ENCODE assay signal across 13 cellular contexts in the genomic region with DNA sequence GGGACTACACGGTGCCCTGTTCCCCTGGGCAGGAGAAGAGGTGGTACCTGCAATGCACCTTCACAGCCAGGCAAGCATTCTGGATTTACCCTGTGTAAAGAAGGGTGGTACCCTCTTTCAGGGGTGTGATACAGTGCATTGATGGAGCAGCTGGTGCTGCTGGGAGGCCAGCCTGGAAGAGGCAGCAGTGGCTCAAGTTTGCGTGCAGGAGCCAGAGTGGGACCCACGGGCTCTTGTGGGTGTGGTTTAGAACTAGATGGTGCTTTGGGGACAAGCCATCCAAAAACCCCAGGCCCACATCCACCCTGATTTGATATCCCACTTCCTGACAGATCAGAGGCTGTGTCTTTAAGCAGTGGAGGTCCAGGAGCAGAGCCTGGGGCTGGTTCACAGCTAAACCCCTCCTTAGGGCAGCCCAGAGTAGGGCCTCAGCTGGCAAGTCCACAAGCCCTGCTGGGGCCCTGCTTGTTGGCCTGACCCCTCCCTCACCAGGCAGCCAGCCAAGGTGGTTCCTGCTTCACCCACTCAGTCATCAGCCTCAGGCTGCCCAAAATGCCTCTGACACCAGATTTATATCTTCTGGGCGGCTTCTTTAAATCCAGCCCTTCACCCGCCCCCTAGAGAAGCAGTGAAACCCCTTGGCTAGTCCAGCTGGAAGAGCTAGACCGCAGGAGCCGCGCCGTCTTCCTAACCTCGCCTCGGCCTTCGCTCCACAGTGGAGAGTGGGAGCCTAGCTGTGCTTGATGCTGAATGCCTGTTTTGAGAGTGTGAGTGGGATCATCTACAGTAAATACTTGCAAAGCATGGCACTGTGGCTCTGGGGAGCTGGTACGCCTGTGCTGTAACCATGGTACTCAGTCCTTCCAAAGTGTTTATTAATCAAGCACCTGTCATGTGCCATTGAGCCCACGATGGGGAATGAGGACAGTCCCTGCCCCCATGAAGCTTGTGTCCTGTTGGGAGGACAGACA. TPM values are rescaled to one million over a fixed set of nuclear protein-coding genes. Genes with fewer than 3 reads are reported as not detected.
A peak's percentile ranks its signal among the peaks of the same experiment; 100 is the strongest.
DNase-seq lines count a peak whose midpoint lies in the region; ATAC-seq, FAIRE-seq and TF ChIP-seq lines count a peak whose summit lies in the region.
"Had no signal": no experiment of that assay in that cellular context is flagged by ENCODE, and none has a peak within 500 bp of the region (broad histone marks: within the 10 kb centered on the region; RNA-seq: fewer than 3 reads in every experiment).

No MANE protein-coding gene starts in this region.

- ATAC-seq in A549 (peak in 1 of 2 experiments; percentile 7; a peak in 2 of 6 replicates), HG03520 (IDR thresholded peaks at IDR 0.05; ENCODE audit: unreplicated experiment) (no peak), GM18519 (IDR thresholded peaks at IDR 0.05; ENCODE audit: low FRiP score, unreplicated experiment) (no peak)
- no peak for ATAC-seq in activated CD4-positive, CD25-positive, alpha-beta regulatory T cell treated with anti-CD3 and anti-CD28 coated beads, Interleukin-2, amount 50 U/mL, for 24 hours

- H3K9me3 ChIP-seq in A549 = no peaks in the 10 kb centered on the region

- 78% methylated on average over 13 of the region's 14 CpGs for WGBS in A549 (ENCODE audit: missing lambda C conversion rate)

- CTCF ChIA-PET in A549 (lab: Yijun Ruan, JAX) = interaction anchor here (0.6 to 1.0 kb wide), 4 partner anchors 29 to 1312 kb away, joined by 3 read pairs; no protein-coding TSS in a partner anchor
- CTCF ChIA-PET in RWPE1 (lab: Yijun Ruan, JAX) = interaction anchor here (0.6 kb wide), 2 partner anchors 16 to 43 kb away, joined by 3 to 4 read pairs; no protein-coding TSS in a partner anchor

- DNase-seq in A549 (ENCODE audit: low read depth in 1 of 2, low spot score in 1 of 2) = no peak
- peak; percentile 63 for DNase-seq in GM03348 (ENCODE audit: low spot score)
- DNase-seq in RWPE1 (ENCODE audit: low spot score) = peak; percentile 20
- DNase-seq in fibroblast of villous mesenchyme (ENCODE audit: low read depth) = peak; percentile 93
- DNase-seq in cerebellar nuclear complex (lab: John Stamatoyannopoulos, UW) = no peak
- DNase-seq: activated gamma-delta T cell; CD4-positive, alpha-beta memory T cell; effector memory CD4-positive, alpha-beta T cell; stimulated activated CD4-positive, alpha-beta T cell treated with anti-CD3 and anti-CD28 coated beads, Interleukin-2, amount 100 ng/mL, for 24 hours had no signal

- H3K4me1 ChIP-seq in A549 = peaks cover 7% of the 10 kb centered on the region; the same call in 1 of the 3 replicates

- no peak for FAIRE-seq in A549 (lab: Jason Lieb, UNC)
- FAIRE-seq: GM12891 had no signal

- TF ChIP-seq CTCF in A549 (IDR thresholded peaks at IDR 0.05) (no peak), RWPE1 (conservative IDR thresholded peaks at IDR 0.05; ENCODE audit: low read depth) (no peak), fibroblast of villous mesenchyme (IDR thresholded peaks at IDR 0.05; ENCODE audit: insufficient read depth, low read depth, low read length) (no peak)

- no peak for TF ChIP-seq EP300 in A549 (IDR thresholded peaks at IDR 0.05)

- H3K4me3 ChIP-seq in A549 (no peak overlapping the region), fibroblast of villous mesenchyme (ENCODE audit: low read depth, low read length) (no peak overlapping the region)

- H3K4me2 ChIP-seq in A549 = no peak overlapping the region

- H3K27ac ChIP-seq in A549 (peak overlapping the region in 1 of 2 experiments; percentile 21; a peak in 1 of 6 replicates), RWPE1 (peak overlapping the region; percentile 54)

- POLR2A ChIA-PET in A549 (lab: Yijun Ruan, JAX) = interaction anchor here (1.2 to 1.8 kb wide), 2 partner anchors 8 to 19 kb away, joined by 5 to 9 read pairs; a partner anchor contains a TSS
- POLR2A ChIA-PET in RWPE1 (lab: Yijun Ruan, JAX; ENCODE audit: low non-redundant PET) = no interaction called here

- no peak for TF ChIP-seq POLR2A in A549 (IDR thresholded peaks at IDR 0.05; ENCODE audit: low read length)

- no peak for TF ChIP-seq RAD21 in A549 (conservative IDR thresholded peaks at IDR 0.05 in 1 of 2, IDR thresholded peaks at IDR 0.05 in 1 of 2)

TF ChIP-seq in A549, 52 proteins besides CTCF, POLR2A, EP300 and RAD21:
- TF ChIP-seq TP53 (CRISPR knock-in tag; IDR thresholded peaks at IDR 0.05) (no peak), ZFP36 (IDR thresholded peaks at IDR 0.05; ENCODE audit: borderline replicate concordance, partially characterized antibody) (peak; percentile 70)

RNA-seq across cellular contexts. Expression of a gene that starts 1.4 kb away (rescaled TPM):
- polyA plus RNA-seq in A549 (2011; rRNA removed) (4.1 and 4.4 TPM in 2 replicates), A549 (2017; fragmentation: RNase III; extraction: RNeasy Plus Mini Kit Qiagen cat#74134 plus additional on column Dnase treatment) (7.5 to 11.4 TPM (median 9.8 TPM) in 3 replicates)
- 5.4 and 6.4 TPM in 2 replicates for polyA plus RNA-seq in A549 (2012; cell fraction: cytosol; rRNA removed)
- 82.7 and 90.1 TPM in 2 replicates for polyA plus RNA-seq in A549 (2012; cell fraction: nucleus; rRNA removed)
- 0.70 and 1.9 TPM in 2 replicates for polyA minus RNA-seq in A549 (2011; rRNA and poly(A)+ RNA removed)
- under 0.01 and 0.32 TPM in 2 replicates for total RNA-seq in fibroblast of villous mesenchyme
- polyA plus RNA-seq: CD4-positive, alpha-beta memory T cell had no signal

RNA-seq across cellular contexts. Expression of a gene that starts 10.8 kb away (rescaled TPM):
- polyA plus RNA-seq in A549 (2011; rRNA removed) (29.6 and 30.0 TPM in 2 replicates), A549 (2017; fragmentation: RNase III; extraction: RNeasy Plus Mini Kit Qiagen cat#74134 plus additional on column Dnase treatment) (41.2 to 51.0 TPM (median 50.3 TPM) in 3 replicates)
- polyA plus RNA-seq in A549 (2012; cell fraction: cytosol; rRNA removed) = 45.6 and 54.0 TPM in 2 replicates
- polyA plus RNA-seq in A549 (2012; cell fraction: nucleus; rRNA removed) = 38.0 and 53.8 TPM in 2 replicates
- polyA minus RNA-seq in A549 (2011; rRNA and poly(A)+ RNA removed) = 31.2 and 48.9 TPM in 2 replicates
- 22.2 and 22.9 TPM in 2 replicates for total RNA-seq in fibroblast of villous mesenchyme

RNA-seq across cellular contexts. Expression of a gene that starts 12.5 kb away (rescaled TPM):
- polyA plus RNA-seq in A549 (2011; rRNA removed) (99.6 and 112 TPM in 2 replicates), A549 (2017; fragmentation: RNase III; extraction: RNeasy Plus Mini Kit Qiagen cat#74134 plus additional on column Dnase treatment) (253 to 280 TPM (median 275 TPM) in 3 replicates)
- 227 and 233 TPM in 2 replicates for polyA plus RNA-seq in A549 (2012; cell fraction: cytosol; rRNA removed)
- 658 and 805 TPM in 2 replicates for polyA plus RNA-seq in A549 (2012; cell fraction: nucleus; rRNA removed)
- 118 and 170 TPM in 2 replicates for polyA minus RNA-seq in A549 (2011; rRNA and poly(A)+ RNA removed)
- total RNA-seq in fibroblast of villous mesenchyme = 85.5 and 102 TPM in 2 replicates

RNA-seq across cellular contexts. Expression of a gene that starts 18.6 kb away (rescaled TPM):
- polyA plus RNA-seq in A549 (2011; rRNA removed) (19.6 and 22.7 TPM in 2 replicates), A549 (2017; fragmentation: RNase III; extraction: RNeasy Plus Mini Kit Qiagen cat#74134 plus additional on column Dnase treatment) (34.3 to 41.1 TPM (median 38.6 TPM) in 3 replicates)
- polyA plus RNA-seq in A549 (2012; cell fraction: cytosol; rRNA removed) = 36.8 and 46.8 TPM in 2 replicates
- polyA plus RNA-seq in A549 (2012; cell fraction: nucleus; rRNA removed) = 159 and 182 TPM in 2 replicates
- polyA minus RNA-seq in A549 (2011; rRNA and poly(A)+ RNA removed) = 47.4 and 60.3 TPM in 2 replicates
- total RNA-seq in fibroblast of villous mesenchyme = 35.4 and 36.4 TPM in 2 replicates

RNA-seq across cellular contexts. Expression of a gene that starts 22.6 kb away (rescaled TPM):
- polyA plus RNA-seq in A549 (2011; rRNA removed) (0.06 and 0.19 TPM in 2 replicates), A549 (2017; fragmentation: RNase III; extraction: RNeasy Plus Mini Kit Qiagen cat#74134 plus additional on column Dnase treatment) (0.17 to 0.23 TPM (median 0.21 TPM) in 3 replicates)
- polyA plus RNA-seq in A549 (2012; cell fraction: cytosol; rRNA removed) = 0.25 and 0.26 TPM in 2 replicates
- 1.8 and 2.5 TPM in 2 replicates for polyA plus RNA-seq in A549 (2012; cell fraction: nucleus; rRNA removed)
- polyA minus RNA-seq in A549 (2011; rRNA and poly(A)+ RNA removed) = not detected in 2 replicates
- total RNA-seq in fibroblast of villous mesenchyme = under 0.01 and 0.32 TPM in 2 replicates

Comparison
In these comparisons a context has a peak if more than half of its experiments do, and no peak if none do; other contexts are left out.
1. DNase-seq: peak in GM03348 (single experiment), RWPE1 (single experiment) and fibroblast of villous mesenchyme (single experiment); none in A549 (0 of 2) and cerebellar nuclear complex (0 of 2).